ENCODE assay signal across 14 cellular contexts in the genomic region with DNA sequence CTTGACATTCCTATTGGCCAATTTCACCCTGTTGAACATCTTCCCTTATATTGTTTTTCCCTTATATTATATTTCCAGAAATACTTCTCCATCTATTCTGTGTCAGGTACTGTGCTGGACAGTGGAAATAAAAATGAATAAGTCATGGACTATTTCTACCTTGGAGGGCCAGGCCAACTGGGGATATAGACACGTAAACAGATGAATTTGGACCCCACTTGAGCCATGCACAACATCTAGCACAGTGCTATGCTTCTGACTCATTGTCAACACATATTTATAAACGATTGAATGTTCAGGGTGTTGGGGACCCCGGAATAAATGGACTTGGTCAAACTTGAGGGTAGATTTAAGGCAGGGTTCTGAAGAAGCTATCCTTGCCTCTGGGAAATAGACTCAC.
"Had no signal": no experiment of that assay in that cellular context is flagged by ENCODE, and none has a peak within 500 bp of the region (broad histone marks: within the 10 kb centered on the region; RNA-seq: fewer than 3 reads in every experiment).

No MANE protein-coding gene starts in this region.

- H3K27me3 ChIP-seq: esophagus squamous epithelium, neutrophil, sigmoid colon, transverse colon had no signal

- H3K27ac Mint-ChIP-seq: effector memory CD8-positive, alpha-beta T cell; immature natural killer cell; naive thymus-derived CD4-positive, alpha-beta T cell had no signal

- H3K9me3 Mint-ChIP-seq: nephron progenitor cell had no signal

- H3K27ac ChIP-seq: esophagus squamous epithelium, neutrophil, sigmoid colon, transverse colon had no signal

- ATAC-seq: effector memory CD8-positive, alpha-beta T cell; naive thymus-derived CD4-positive, alpha-beta T cell had no signal

- H3K4me3 ChIP-seq: esophagus squamous epithelium, lung, sigmoid colon, transverse colon had no signal

- H3K4me1 ChIP-seq: sigmoid colon, transverse colon had no signal

- H3K36me3 Mint-ChIP-seq: immature natural killer cell; naive thymus-derived CD4-positive, alpha-beta T cell had no signal

- H3K4me1 Mint-ChIP-seq: immature natural killer cell; naive thymus-derived CD4-positive, alpha-beta T cell; nephron progenitor cell had no signal

- DNase-seq: effector memory CD8-positive, alpha-beta T cell; esophagus squamous epithelium; immature natural killer cell; left ventricle myocardium superior; mesendoderm; naive thymus-derived CD4-positive, alpha-beta T cell; nephron progenitor cell; sigmoid colon; small intestine; stimulated activated CD4-positive, alpha-beta T cell treated with anti-CD3 and anti-CD28 coated beads, Interleukin-12 subunit alpha, Interleukin-12 subunit beta, amount 100 ng/mL, for 4 hours; stimulated activated naive CD4-positive, alpha-beta T cell treated with Interleukin-2 at 50 U/mL for 16 hours; transverse colon had no signal

- H3K4me3 Mint-ChIP-seq: effector memory CD8-positive, alpha-beta T cell; immature natural killer cell; naive thymus-derived CD4-positive, alpha-beta T cell; nephron progenitor cell had no signal

- H3K36me3 ChIP-seq: esophagus squamous epithelium, neutrophil, sigmoid colon, transverse colon had no signal

- H3K27me3 Mint-ChIP-seq: effector memory CD8-positive, alpha-beta T cell had no signal

- H3K9me3 ChIP-seq: esophagus squamous epithelium, neutrophil, sigmoid colon, transverse colon had no signal
